ENCODE assay signal across 8 cellular contexts in genomic region chr3:17233398-17233800, GRCh38.
DNase-seq lines count a peak whose midpoint lies in the region; ATAC-seq, FAIRE-seq and TF ChIP-seq lines count a peak whose summit lies in the region.

No MANE protein-coding gene starts in this region.

- peak; percentile 97 for ATAC-seq in SK-N-SH treated with all-trans-retinoic acid at 6 μM for 48 hours

- H4K20me1 ChIP-seq in Loucy (ENCODE audit: insufficient read depth, low read length, poor library complexity, severe bottlenecking) = no peaks in the 10 kb centered on the region

- no peak overlapping the region for H3K4me2 ChIP-seq in Loucy (ENCODE audit: low read depth, low read length, poor library complexity, severe bottlenecking)

- TF ChIP-seq CTCF in GM06990 (IDR thresholded peaks at IDR 0.05; ENCODE audit: insufficient read depth, low read length, poor library complexity, severe bottlenecking) (peak; percentile 63), Loucy (conservative IDR thresholded peaks at IDR 0.05; ENCODE audit: low read length) (peak; percentile 88), breast epithelium (IDR thresholded peaks at IDR 0.05) (peak; percentile 26 to 56 (median 34)), kidney epithelial cell (IDR thresholded peaks at IDR 0.05; ENCODE audit: insufficient read depth, low read length, poor library complexity, severe bottlenecking) (peak; percentile 59)

- H3K27ac ChIP-seq in breast epithelium = no peak overlapping the region

- H3K36me3 ChIP-seq in GM06990 (ENCODE audit: control insufficient read depth, insufficient read depth, low read length) = peaks cover 1% of the 10 kb centered on the region; the same call in 1 of the 2 replicates
- peaks cover 16% of the 10 kb centered on the region; the same call in 1 of the 2 replicates for H3K36me3 ChIP-seq in Loucy (ENCODE audit: insufficient read depth, low read length)
- H3K36me3 ChIP-seq in breast epithelium = no peaks in the 10 kb centered on the region
- H3K36me3 ChIP-seq in kidney epithelial cell (ENCODE audit: control insufficient read depth, insufficient read depth, low read length) = no peaks in the 10 kb centered on the region

- peak; percentile 83 for FAIRE-seq in A204.1 (lab: Jason Lieb, UNC)

- no peak overlapping the region for H3K9ac ChIP-seq in Loucy (ENCODE audit: low read depth, low read length, poor library complexity, severe bottlenecking)

- intact Hi-C loops in breast epithelium (cut with DNase I; ENCODE audit: low total_unique reads) = no loop called here

- TF ChIP-seq POLR2A in breast epithelium (IDR thresholded peaks at IDR 0.05) = no peak

- no peaks in the 10 kb centered on the region for H3K9me2 ChIP-seq in Loucy (replicated peaks; ENCODE audit: low read depth, low read length)

- H3K79me2 ChIP-seq in Loucy (ENCODE audit: insufficient read depth, low read length) = no peaks in the 10 kb centered on the region

- no peaks in the 10 kb centered on the region for H3F3A ChIP-seq in Loucy (ENCODE audit: low read depth)

- DNase-seq in GM06990 (ENCODE audit: extremely low read depth, insufficient read length) (peak; percentile 29), HCEC 1CT (peak; percentile 71), breast epithelium (ENCODE audit: low spot score in 2 of 2) (no peak), kidney epithelial cell (ENCODE audit: low read depth) (peak; percentile 16)
- peak; percentile 3 for DNase-seq in stimulated activated CD8-positive, alpha-beta memory T cell treated with anti-CD3 and anti-CD28 coated beads, Interleukin-12 subunit alpha, Interleukin-12 subunit beta, amount 100 ng/mL, for 24 hours (ENCODE audit: extremely low read depth)

- H3K4me3 ChIP-seq in GM06990 (replicated peaks; ENCODE audit: low read depth, low read length) = no peak overlapping the region
- H3K4me3 ChIP-seq in Loucy (ENCODE audit: low read length, poor library complexity, severe bottlenecking) = no peak overlapping the region
- H3K4me3 ChIP-seq in breast epithelium = no peak overlapping the region
- H3K4me3 ChIP-seq in kidney epithelial cell (ENCODE audit: low read depth, low read length) = no peak overlapping the region

- H3K27me3 ChIP-seq in GM06990 (replicated peaks; ENCODE audit: control insufficient read depth, insufficient read depth, low read length) (no peaks in the 10 kb centered on the region), Loucy (ENCODE audit: insufficient read depth, low read length, poor library complexity, severe bottlenecking) (no peaks in the 10 kb centered on the region), breast epithelium (no peaks in the 10 kb centered on the region), kidney epithelial cell (ENCODE audit: control insufficient read depth, insufficient read depth, low read length) (no peaks in the 10 kb centered on the region)

- no peak overlapping the region for H2AFZ ChIP-seq in Loucy (ENCODE audit: low read length)

- H3K4me1 ChIP-seq in Loucy (ENCODE audit: insufficient read depth, low read length, poor library complexity, severe bottlenecking) (peaks cover 9% of the 10 kb centered on the region), breast epithelium (no peaks in the 10 kb centered on the region)

- H3K9me3 ChIP-seq in Loucy (ENCODE audit: insufficient read depth, low read depth, low read length) (no peaks in the 10 kb centered on the region), breast epithelium (no peaks in the 10 kb centered on the region)

TF ChIP-seq in SK-N-SH treated with all-trans-retinoic acid at 6 μM for 48 hours, 23 proteins besides CTCF, POLR2A, EP300 and RAD21:
- TF ChIP-seq RARB (CRISPR knock-in tag; IDR thresholded peaks at IDR 0.05) = no peak
- no peak for TF ChIP-seq BACH2 (CRISPR knock-in tag; IDR thresholded peaks at IDR 0.05; ENCODE audit: borderline replicate concordance)
- TF ChIP-seq ARNTL (CRISPR knock-in tag; IDR thresholded peaks at IDR 0.05; ENCODE audit: borderline replicate concordance, low read depth) = no peak
- no peak for TF ChIP-seq CSRNP3 (CRISPR knock-in tag; IDR thresholded peaks at IDR 0.05)
- no peak for TF ChIP-seq CREB5 (CRISPR knock-in tag; IDR thresholded peaks at IDR 0.05; ENCODE audit: low read depth)
- no peak for TF ChIP-seq PATZ1 (CRISPR knock-in tag; IDR thresholded peaks at IDR 0.05; ENCODE audit: borderline replicate concordance)
- no peak for TF ChIP-seq TCF4 (CRISPR knock-in tag; IDR thresholded peaks at IDR 0.05; ENCODE audit: borderline replicate concordance)
- TF ChIP-seq ZFP30 (CRISPR knock-in tag; IDR thresholded peaks at IDR 0.05) = no peak
- TF ChIP-seq CSDC2 (CRISPR knock-in tag; IDR thresholded peaks at IDR 0.05) = no peak

Comparison
In these comparisons a context has a peak if more than half of its experiments do, and no peak if none do; other contexts are left out.
1. DNase-seq: peak in GM06990 (single experiment), HCEC 1CT (single experiment), kidney epithelial cell (single experiment) and stimulated activated CD8-positive, alpha-beta memory T cell treated with anti-CD3 and anti-CD28 coated beads, Interleukin-12 subunit alpha, Interleukin-12 subunit beta, amount 100 ng/mL, for 24 hours (single experiment); none in breast epithelium (0 of 2).
2. CTCF ChIP-seq: peak in every context shown above with its lines; median percentile 88 in Loucy; 63 in GM06990; 59 in kidney epithelial cell; 34 in breast epithelium.